Comparison of ENCODE assay signal across 8 cellular contexts in the genomic region with DNA sequence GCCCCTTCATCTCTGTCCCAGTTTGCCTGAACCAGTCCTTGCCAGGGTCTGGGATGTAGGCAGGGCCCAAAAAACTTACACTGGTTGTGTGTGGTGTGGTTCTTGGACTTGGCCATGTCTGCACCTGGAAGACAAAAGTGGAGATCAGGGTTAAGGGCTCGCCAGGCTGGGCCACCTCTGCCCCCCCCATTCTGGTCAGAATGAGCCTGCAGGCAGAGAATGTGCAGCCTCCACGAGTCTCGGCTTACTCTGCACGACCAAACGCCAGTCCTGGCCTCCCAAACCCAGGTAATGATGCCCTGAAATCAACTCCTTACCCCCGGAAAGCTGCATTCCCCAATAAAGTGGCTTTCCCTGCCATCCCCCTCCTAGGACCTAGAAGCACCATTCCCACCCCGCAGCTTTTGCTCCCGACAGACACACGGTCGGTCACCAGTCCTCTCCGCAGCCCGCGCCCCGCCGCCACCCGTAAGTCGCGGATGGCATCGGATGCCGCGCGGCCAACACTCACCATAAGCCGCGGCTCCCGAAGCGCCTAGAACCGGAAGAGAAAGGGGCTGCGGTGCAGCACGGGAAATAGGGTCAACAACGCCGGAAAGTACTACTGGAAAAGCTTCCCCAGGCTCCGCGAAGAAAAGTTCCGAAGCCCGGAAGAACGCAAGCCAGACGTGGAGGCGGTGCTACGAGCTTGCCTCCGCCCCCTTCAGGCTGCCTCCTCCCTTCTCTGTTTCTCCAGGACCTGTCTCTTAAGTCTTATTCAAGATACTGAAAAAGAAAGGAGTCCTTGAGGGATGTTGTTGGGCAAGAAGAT. TPM values are rescaled to one million over a fixed set of nuclear protein-coding genes. Genes with fewer than 3 reads are reported as not detected.
DNase-seq lines count a peak whose midpoint lies in the region; ATAC-seq and TF ChIP-seq lines count a peak whose summit lies in the region.

A gene (minus strand): TSS at position 550 of the 811 bp plus-strand sequence. CDS start 434 bp downstream, at position 116.

- peaks cover 3 to 20% (median 13%) of the 10 kb centered on the region in 4 donors for H3K36me3 ChIP-seq in liver (ENCODE audit: control insufficient read depth in 4 of 4, insufficient read depth in 3 of 4, low read depth in 1 of 4, low read length in 3 of 4)

- DNase-seq in NCI-H774 (lab: John Stamatoyannopoulos, UW) = peak; percentile 74
- DNase-seq in activated CD4-positive, alpha-beta T cell treated with anti-CD3 and anti-CD28 coated beads, Interleukin-2, amount 50 U/mL, for 24 hours (ENCODE audit: low read depth in 1 of 2, low spot score in 1 of 2) = peak; percentile 78 to 91
- DNase-seq in dermis blood vessel endothelial cell = peak; percentile 97
- peak; percentile 90 for DNase-seq in stimulated activated CD4-positive, alpha-beta T cell treated with anti-CD3 and anti-CD28 coated beads, Interleukin-4, amount 100 ng/mL, for 1 hour

- no peaks in the 10 kb centered on the region for H3K9me3 ChIP-seq in liver (ENCODE audit: control insufficient read depth in 4 of 4, low read length in 3 of 4)

- peak; percentile 65 to 73 for TF ChIP-seq RAD21 in liver (IDR thresholded peaks at IDR 0.05)

- H3K4me1 ChIP-seq in liver (ENCODE audit: control insufficient read depth in 4 of 4, insufficient read depth in 4 of 4, low read length in 3 of 4) = peaks cover 4 to 18% (median 13%) of the 10 kb centered on the region in 4 donors

- TF ChIP-seq CTCF in C4-2B (conservative IDR thresholded peaks at IDR 0.05) (no peak), liver (IDR thresholded peaks at IDR 0.05; ENCODE audit: low read depth, low read length, missing input control) (peak; percentile 19)

- peak within 1 kb of the TSS; percentile 97 to 99 for H3K9ac ChIP-seq in liver (ENCODE audit: low read depth in 1 of 2, low read length in 2 of 2)

- peak within 1 kb of the TSS; percentile 52 to 94 (median 92) for H3K4me3 ChIP-seq in liver (ENCODE audit: low read depth in 1 of 3, low read length in 3 of 3)

- peak within 1 kb of the TSS; percentile 93 for H3K27ac ChIP-seq in C4-2B
- H3K27ac ChIP-seq in liver (ENCODE audit: low read depth in 1 of 2, low read length in 2 of 2) = peak within 1 kb of the TSS; percentile 83 to 86

- ATAC-seq in GM19351 (IDR thresholded peaks at IDR 0.05; ENCODE audit: unreplicated experiment) (peak; percentile 95), HG03521 (IDR thresholded peaks at IDR 0.05; ENCODE audit: unreplicated experiment) (peak; percentile 91)

- WGBS in liver = under 1% methylated on average over 40 of the region's 40 CpGs

- H3K27me3 ChIP-seq in liver (ENCODE audit: control insufficient read depth in 4 of 4, insufficient read depth in 4 of 4, low read length in 3 of 4) = no peaks in the 10 kb centered on the region

TF ChIP-seq in liver, 16 proteins besides CTCF, POLR2A, EP300 and RAD21:
- TF ChIP-seq YY1 (IDR thresholded peaks at IDR 0.05) (peak; percentile 86), FOXA2 (IDR thresholded peaks at IDR 0.05) (peak; percentile 29), EGR1 (IDR thresholded peaks at IDR 0.05; ENCODE audit: low read depth in 2 of 2) (peak in 1 of 2 donors; percentile 63), HNF4A (conservative IDR thresholded peaks at IDR 0.05) (peak; percentile 44 to 46), FOXA1 (IDR thresholded peaks at IDR 0.05) (peak; percentile 59), RXRA (IDR thresholded peaks at IDR 0.05) (peak; percentile 57 to 77), TAF1 (conservative IDR thresholded peaks at IDR 0.05) (peak; percentile 88), JUND (IDR thresholded peaks at IDR 0.05) (peak in 1 of 2 donors; percentile 27), NR2F2 (IDR thresholded peaks at IDR 0.05) (peak; percentile 86), HNF4G (IDR thresholded peaks at IDR 0.05) (no peak), GABPA (IDR thresholded peaks at IDR 0.05 in 1 of 2, conservative IDR thresholded peaks at IDR 0.05 in 1 of 2) (peak; percentile 99 to 100), SP1 (IDR thresholded peaks at IDR 0.05) (peak; percentile 70)
- TF ChIP-seq, protein P1, sequence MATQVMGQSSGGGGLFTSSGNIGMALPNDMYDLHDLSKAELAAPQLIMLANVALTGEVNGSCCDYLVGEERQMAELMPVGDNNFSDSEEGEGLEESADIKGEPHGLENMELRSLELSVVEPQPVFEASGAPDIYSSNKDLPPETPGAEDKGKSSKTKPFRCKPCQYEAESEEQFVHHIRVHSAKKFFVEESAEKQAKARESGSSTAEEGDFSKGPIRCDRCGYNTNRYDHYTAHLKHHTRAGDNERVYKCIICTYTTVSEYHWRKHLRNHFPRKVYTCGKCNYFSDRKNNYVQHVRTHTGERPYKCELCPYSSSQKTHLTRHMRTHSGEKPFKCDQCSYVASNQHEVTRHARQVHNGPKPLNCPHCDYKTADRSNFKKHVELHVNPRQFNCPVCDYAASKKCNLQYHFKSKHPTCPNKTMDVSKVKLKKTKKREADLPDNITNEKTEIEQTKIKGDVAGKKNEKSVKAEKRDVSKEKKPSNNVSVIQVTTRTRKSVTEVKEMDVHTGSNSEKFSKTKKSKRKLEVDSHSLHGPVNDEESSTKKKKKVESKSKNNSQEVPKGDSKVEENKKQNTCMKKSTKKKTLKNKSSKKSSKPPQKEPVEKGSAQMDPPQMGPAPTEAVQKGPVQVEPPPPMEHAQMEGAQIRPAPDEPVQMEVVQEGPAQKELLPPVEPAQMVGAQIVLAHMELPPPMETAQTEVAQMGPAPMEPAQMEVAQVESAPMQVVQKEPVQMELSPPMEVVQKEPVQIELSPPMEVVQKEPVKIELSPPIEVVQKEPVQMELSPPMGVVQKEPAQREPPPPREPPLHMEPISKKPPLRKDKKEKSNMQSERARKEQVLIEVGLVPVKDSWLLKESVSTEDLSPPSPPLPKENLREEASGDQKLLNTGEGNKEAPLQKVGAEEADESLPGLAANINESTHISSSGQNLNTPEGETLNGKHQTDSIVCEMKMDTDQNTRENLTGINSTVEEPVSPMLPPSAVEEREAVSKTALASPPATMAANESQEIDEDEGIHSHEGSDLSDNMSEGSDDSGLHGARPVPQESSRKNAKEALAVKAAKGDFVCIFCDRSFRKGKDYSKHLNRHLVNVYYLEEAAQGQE (IDR thresholded peaks at IDR 0.05) = peak; percentile 93
- TF ChIP-seq, protein P2, sequence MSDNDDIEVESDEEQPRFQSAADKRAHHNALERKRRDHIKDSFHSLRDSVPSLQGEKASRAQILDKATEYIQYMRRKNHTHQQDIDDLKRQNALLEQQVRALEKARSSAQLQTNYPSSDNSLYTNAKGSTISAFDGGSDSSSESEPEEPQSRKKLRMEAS (IDR thresholded peaks at IDR 0.05) = peak; percentile 88
- TF ChIP-seq, protein P3, sequence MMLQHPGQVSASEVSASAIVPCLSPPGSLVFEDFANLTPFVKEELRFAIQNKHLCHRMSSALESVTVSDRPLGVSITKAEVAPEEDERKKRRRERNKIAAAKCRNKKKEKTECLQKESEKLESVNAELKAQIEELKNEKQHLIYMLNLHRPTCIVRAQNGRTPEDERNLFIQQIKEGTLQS (IDR thresholded peaks at IDR 0.05) = no peak
- TF ChIP-seq, protein P4, sequence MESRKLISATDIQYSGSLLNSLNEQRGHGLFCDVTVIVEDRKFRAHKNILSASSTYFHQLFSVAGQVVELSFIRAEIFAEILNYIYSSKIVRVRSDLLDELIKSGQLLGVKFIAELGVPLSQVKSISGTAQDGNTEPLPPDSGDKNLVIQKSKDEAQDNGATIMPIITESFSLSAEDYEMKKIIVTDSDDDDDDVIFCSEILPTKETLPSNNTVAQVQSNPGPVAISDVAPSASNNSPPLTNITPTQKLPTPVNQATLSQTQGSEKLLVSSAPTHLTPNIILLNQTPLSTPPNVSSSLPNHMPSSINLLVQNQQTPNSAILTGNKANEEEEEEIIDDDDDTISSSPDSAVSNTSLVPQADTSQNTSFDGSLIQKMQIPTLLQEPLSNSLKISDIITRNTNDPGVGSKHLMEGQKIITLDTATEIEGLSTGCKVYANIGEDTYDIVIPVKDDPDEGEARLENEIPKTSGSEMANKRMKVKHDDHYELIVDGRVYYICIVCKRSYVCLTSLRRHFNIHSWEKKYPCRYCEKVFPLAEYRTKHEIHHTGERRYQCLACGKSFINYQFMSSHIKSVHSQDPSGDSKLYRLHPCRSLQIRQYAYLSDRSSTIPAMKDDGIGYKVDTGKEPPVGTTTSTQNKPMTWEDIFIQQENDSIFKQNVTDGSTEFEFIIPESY (IDR thresholded peaks at IDR 0.05) = no peak

RNA-seq across cellular contexts. Expression of the gene that starts here (rescaled TPM):
- total RNA-seq in dermis blood vessel endothelial cell (784 and 1,399 TPM in 2 replicates), liver (100 to 1,000 TPM; 292 to 358 TPM)
- polyA plus RNA-seq in liver = 100 to 1,000 TPM; 418 to 789 TPM

Comparison
In these comparisons a context has a peak if more than half of its experiments do, and no peak if none do; other contexts are left out.
1. Peak in every context shown above with its lines: DNase-seq, ATAC-seq, H3K4me3 ChIP-seq and H3K27ac ChIP-seq.